In the genomic region with DNA sequence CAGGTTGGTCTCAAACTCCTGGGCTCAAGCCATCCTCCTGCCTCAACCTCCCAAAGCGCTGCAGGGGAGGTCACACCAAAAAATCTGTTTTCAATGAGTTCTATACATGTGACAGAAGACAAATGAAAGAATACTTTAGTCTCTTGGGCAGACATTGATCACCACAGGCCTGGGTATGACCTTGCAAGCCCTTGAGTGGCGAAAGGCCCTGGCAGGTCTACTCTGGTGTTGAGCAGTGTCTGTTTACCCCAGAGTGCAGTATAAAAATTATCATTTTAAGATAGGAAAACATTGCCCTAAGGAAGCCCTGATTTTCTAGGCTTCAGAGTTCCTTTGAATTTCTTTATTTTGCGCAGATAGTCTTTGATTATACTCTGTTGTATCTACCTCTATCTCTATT, we compare ENCODE assay signal across 1 cellular context.
TF ChIP-seq lines count a peak whose summit lies in the region.

No MANE protein-coding gene starts in this region.

TF ChIP-seq in liver, 16 proteins besides CTCF, POLR2A, EP300 and RAD21 (continued from another document):
- TF ChIP-seq, protein P1, sequence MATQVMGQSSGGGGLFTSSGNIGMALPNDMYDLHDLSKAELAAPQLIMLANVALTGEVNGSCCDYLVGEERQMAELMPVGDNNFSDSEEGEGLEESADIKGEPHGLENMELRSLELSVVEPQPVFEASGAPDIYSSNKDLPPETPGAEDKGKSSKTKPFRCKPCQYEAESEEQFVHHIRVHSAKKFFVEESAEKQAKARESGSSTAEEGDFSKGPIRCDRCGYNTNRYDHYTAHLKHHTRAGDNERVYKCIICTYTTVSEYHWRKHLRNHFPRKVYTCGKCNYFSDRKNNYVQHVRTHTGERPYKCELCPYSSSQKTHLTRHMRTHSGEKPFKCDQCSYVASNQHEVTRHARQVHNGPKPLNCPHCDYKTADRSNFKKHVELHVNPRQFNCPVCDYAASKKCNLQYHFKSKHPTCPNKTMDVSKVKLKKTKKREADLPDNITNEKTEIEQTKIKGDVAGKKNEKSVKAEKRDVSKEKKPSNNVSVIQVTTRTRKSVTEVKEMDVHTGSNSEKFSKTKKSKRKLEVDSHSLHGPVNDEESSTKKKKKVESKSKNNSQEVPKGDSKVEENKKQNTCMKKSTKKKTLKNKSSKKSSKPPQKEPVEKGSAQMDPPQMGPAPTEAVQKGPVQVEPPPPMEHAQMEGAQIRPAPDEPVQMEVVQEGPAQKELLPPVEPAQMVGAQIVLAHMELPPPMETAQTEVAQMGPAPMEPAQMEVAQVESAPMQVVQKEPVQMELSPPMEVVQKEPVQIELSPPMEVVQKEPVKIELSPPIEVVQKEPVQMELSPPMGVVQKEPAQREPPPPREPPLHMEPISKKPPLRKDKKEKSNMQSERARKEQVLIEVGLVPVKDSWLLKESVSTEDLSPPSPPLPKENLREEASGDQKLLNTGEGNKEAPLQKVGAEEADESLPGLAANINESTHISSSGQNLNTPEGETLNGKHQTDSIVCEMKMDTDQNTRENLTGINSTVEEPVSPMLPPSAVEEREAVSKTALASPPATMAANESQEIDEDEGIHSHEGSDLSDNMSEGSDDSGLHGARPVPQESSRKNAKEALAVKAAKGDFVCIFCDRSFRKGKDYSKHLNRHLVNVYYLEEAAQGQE (IDR thresholded peaks at IDR 0.05), result no peak
- TF ChIP-seq HNF4A (conservative IDR thresholded peaks at IDR 0.05) (peak; percentile 25 to 39), HNF4G (IDR thresholded peaks at IDR 0.05) (no peak)
